Comparison of ENCODE assay signal across 8 cellular contexts in the genomic region with DNA sequence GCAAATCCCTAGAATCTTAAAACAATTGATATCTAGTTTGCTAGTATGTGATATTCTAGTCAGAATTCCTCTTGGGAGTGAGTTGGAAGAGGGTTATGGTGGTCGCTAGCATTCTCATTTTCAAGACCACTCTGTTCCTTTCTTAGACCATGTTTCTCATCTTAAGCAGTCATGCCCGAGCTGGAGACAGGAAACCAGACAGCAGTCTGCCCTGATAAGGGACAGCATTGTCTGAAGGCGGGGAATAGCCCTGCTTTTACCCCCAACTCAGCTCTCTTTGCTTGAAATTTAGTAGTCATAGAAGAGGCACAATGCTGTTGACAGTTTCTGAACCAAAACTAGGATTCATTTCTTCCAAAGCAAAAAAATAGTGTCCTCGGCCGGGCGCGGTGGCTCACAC. TPM values are rescaled to one million over a fixed set of nuclear protein-coding genes. Genes with fewer than 3 reads are reported as not detected.
DNase-seq lines count a peak whose midpoint lies in the region; ATAC-seq and TF ChIP-seq lines count a peak whose summit lies in the region.

No MANE protein-coding gene starts in this region.

- peaks cover 0 to 2% (median 0%) of the 10 kb centered on the region in 11 donors for H3K9me3 Mint-ChIP-seq in naive thymus-derived CD4-positive, alpha-beta T cell

- ATAC-seq in naive thymus-derived CD4-positive, alpha-beta T cell = no peak
- no peak for ATAC-seq in GM18867 (IDR thresholded peaks at IDR 0.05; ENCODE audit: unreplicated experiment)

- peaks cover 3 to 12% (median 5%) of the 10 kb centered on the region in 5 donors for H3K36me3 Mint-ChIP-seq in naive thymus-derived CD4-positive, alpha-beta T cell

- H3K4me3 ChIP-seq in right atrium auricular region (peak overlapping the region in 1 of 2 donors; percentile 12), dorsolateral prefrontal cortex (peak overlapping the region in 25 of 59 donors; percentile 2 to 88 (median 13)), uterus (no peak overlapping the region)
- no peak overlapping the region for H3K4me3 ChIP-seq in naive thymus-derived CD4-positive, alpha-beta T cell (ENCODE audit: low read length)

- no peaks in the 10 kb centered on the region for H3K36me3 ChIP-seq in right atrium auricular region
- peaks cover 0 to 3% (median 0%) of the 10 kb centered on the region in 3 experiments for H3K36me3 ChIP-seq in naive thymus-derived CD4-positive, alpha-beta T cell (ENCODE audit: control insufficient read depth in 2 of 3, insufficient read depth in 3 of 3, low read length in 3 of 3)
- no peaks in the 10 kb centered on the region for H3K36me3 ChIP-seq in uterus

- peak overlapping the region in 9 of 10 donors; percentile 74 to 99 (median 80) for H3K4me3 Mint-ChIP-seq in naive thymus-derived CD4-positive, alpha-beta T cell

- POLR2A ChIA-PET in naive thymus-derived CD4-positive, alpha-beta T cell (lab: Charles Lee) = interaction anchor here (0.6 to 5.2 kb wide), 11 partner anchors 10 to 359 kb away, joined by 3 to 83 read pairs (median 4); no protein-coding TSS in a partner anchor

- H3K27ac ChIP-seq in right atrium auricular region = peak overlapping the region; percentile 98 to 99
- peak overlapping the region in 58 of 59 donors; percentile 2 to 100 (median 98) for H3K27ac ChIP-seq in dorsolateral prefrontal cortex
- peak overlapping the region; percentile 98 for H3K27ac ChIP-seq in naive thymus-derived CD4-positive, alpha-beta T cell (ENCODE audit: low read depth, low read length)
- H3K27ac ChIP-seq in uterus = peak overlapping the region; percentile 93 to 99

- no peak for TF ChIP-seq POLR2A in uterus (IDR thresholded peaks at IDR 0.05)

- intact Hi-C loops in cardiac septum (cut with DNase I) (loop anchor here (5.0 kb wide), 1 partner anchor 177 kb away; no protein-coding TSS in a partner anchor), dorsolateral prefrontal cortex (cut with DNase I) (loop anchor here in 1 of 2 donors (10.0 kb wide), 1 partner anchor 1386 kb away; the partner anchor contains the start of gene N4BP2), uterus (cut with DNase I; ENCODE audit: low total_unique reads) (no loop called here)
- intact Hi-C loops in naive thymus-derived CD4-positive, alpha-beta T cell (cut with micrococcal nuclease) = loop anchor here (5.0 to 10.0 kb wide), 6 partner anchors 64 to 1636 kb away; partner anchors contain the start of genes RELL1 (in 1 of the 2) and RHOH (in 1 of the 2)

- H3K27ac Mint-ChIP-seq in naive thymus-derived CD4-positive, alpha-beta T cell = peak overlapping the region in 8 of 9 donors; percentile 82 to 100 (median 94)

- H3K27me3 ChIP-seq in right atrium auricular region (no peaks in the 10 kb centered on the region), dorsolateral prefrontal cortex (no peaks in the 10 kb centered on the region), uterus (no peaks in the 10 kb centered on the region)
- no peaks in the 10 kb centered on the region for H3K27me3 ChIP-seq in naive thymus-derived CD4-positive, alpha-beta T cell (ENCODE audit: control insufficient read depth in 2 of 2, insufficient read depth in 2 of 2, low read length in 2 of 2)

- TF ChIP-seq CTCF in right atrium auricular region (IDR thresholded peaks at IDR 0.05) = no peak
- TF ChIP-seq CTCF in dorsolateral prefrontal cortex (IDR thresholded peaks at IDR 0.05 in 54 of 56, conservative IDR thresholded peaks at IDR 0.05 in 2 of 56; ENCODE audit: low read depth in 1 of 56, partially characterized antibody in 56 of 56) = no peak
- TF ChIP-seq CTCF in uterus (IDR thresholded peaks at IDR 0.05) = no peak

- no peaks in the 10 kb centered on the region for H3K9me3 ChIP-seq in right atrium auricular region
- H3K9me3 ChIP-seq in naive thymus-derived CD4-positive, alpha-beta T cell (ENCODE audit: control insufficient read depth in 2 of 3, low read length in 3 of 3) = no peaks in the 10 kb centered on the region
- H3K9me3 ChIP-seq in uterus = no peaks in the 10 kb centered on the region

- H3K4me1 Mint-ChIP-seq in naive thymus-derived CD4-positive, alpha-beta T cell = peaks cover 59 to 82% (median 71%) of the 10 kb centered on the region in 7 donors

- CTCF ChIA-PET in naive thymus-derived CD4-positive, alpha-beta T cell (lab: Charles Lee) = interaction anchor here (1.0 to 1.2 kb wide), 3 partner anchors 42 to 350 kb away, joined by 3 to 5 read pairs (median 3); no protein-coding TSS in a partner anchor

- no peak for DNase-seq in right atrium auricular region (ENCODE audit: low spot score)
- DNase-seq in cardiac septum (ENCODE audit: low spot score) = no peak
- DNase-seq in dorsolateral prefrontal cortex = no peak
- DNase-seq in naive thymus-derived CD4-positive, alpha-beta T cell = no peak
- no peak for DNase-seq in uterus
- DNase-seq in NCI-H2227 treated with DMSO at 0.1 percent for 48 hours (lab: John Stamatoyannopoulos, UW) = no peak
- no peak for DNase-seq in kidney glomerular epithelial cell (lab: John Stamatoyannopoulos, UW)

- H3K27me3 Mint-ChIP-seq in naive thymus-derived CD4-positive, alpha-beta T cell = peaks cover 0 to 35% (median 0%) of the 10 kb centered on the region in 5 donors

- H3K4me1 ChIP-seq in right atrium auricular region (peaks cover 0 to 83% of the 10 kb centered on the region in 2 donors), uterus (peaks cover 20 to 49% of the 10 kb centered on the region in 2 donors)
- peaks cover 63 to 68% of the 10 kb centered on the region in 2 donors for H3K4me1 ChIP-seq in naive thymus-derived CD4-positive, alpha-beta T cell (ENCODE audit: control insufficient read depth in 2 of 2, insufficient read depth in 2 of 2, low read length in 2 of 2)

RNA-seq across cellular contexts. Expression of gene KLF3, which starts 5.2 kb away (rescaled TPM):
- 10 to 100 TPM; 22.6 to 28.8 TPM for total RNA-seq in right atrium auricular region
- 25.3 TPM for total RNA-seq in cardiac septum
- total RNA-seq in dorsolateral prefrontal cortex = 10 to 100 TPM; 20.0 to 55.9 (median 31.2) TPM
- 100 to 1,000 TPM in 4 of 5 experiments, 10 to 100 TPM in 1; 21.0 to 142 (median 132) TPM for total RNA-seq in naive thymus-derived CD4-positive, alpha-beta T cell
- 10 to 100 TPM; 68.7 to 84.7 TPM for polyA plus RNA-seq in naive thymus-derived CD4-positive, alpha-beta T cell
- 10 to 100 TPM; 13.8 to 69.0 (median 41.2) TPM for total RNA-seq in uterus
